Comparison of ENCODE assay signal across 2 cellular contexts in the genomic region with DNA sequence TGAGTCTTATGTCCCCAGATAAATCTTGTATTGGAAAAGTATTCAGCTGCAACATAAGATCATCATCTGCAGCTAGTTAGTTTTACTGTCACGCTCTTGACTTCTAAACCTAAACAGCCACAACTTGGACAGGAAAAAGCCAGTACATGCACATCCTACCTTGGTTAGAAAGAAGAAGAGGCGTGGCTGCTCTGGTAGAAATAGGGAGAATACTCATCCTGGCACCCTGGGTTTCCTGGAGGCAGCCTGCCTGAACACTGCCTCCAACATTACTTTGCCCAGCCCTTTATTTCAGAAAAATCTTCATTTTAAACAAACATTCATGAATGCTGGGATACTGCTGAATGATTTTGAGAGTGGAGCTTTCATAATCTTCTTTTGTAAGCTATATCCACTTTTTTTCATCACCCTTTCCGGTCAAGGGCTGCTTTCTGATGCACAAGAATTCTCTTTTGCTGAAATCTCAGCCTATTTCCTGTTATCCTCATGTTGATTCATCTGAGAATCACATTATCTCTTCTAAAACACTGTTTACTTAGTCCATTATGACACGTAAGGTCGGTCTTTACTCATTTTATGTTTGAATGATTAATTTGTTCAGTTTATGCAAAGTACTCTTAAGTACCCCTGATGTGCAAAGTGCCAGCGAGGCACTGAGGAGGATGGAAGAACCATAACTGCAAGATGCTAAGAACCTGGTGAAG.
TF ChIP-seq lines count a peak whose summit lies in the region.

No MANE protein-coding gene starts in this region.

TF ChIP-seq in A549, 52 proteins besides CTCF, POLR2A, EP300 and RAD21 (continued from another document):
- TF ChIP-seq, protein P1, sequence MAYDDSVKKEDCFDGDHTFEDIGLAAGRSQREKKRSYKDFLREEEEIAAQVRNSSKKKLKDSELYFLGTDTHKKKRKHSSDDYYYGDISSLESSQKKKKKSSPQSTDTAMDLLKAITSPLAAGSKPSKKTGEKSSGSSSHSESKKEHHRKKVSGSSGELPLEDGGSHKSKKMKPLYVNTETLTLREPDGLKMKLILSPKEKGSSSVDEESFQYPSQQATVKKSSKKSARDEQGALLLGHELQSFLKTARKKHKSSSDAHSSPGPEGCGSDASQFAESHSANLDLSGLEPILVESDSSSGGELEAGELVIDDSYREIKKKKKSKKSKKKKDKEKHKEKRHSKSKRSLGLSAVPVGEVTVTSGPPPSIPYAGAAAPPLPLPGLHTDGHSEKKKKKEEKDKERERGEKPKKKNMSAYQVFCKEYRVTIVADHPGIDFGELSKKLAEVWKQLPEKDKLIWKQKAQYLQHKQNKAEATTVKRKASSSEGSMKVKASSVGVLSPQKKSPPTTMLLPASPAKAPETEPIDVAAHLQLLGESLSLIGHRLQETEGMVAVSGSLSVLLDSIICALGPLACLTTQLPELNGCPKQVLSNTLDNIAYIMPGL (CRISPR knock-in tag; IDR thresholded peaks at IDR 0.05; ENCODE audit: borderline replicate concordance) = no peak
- TF ChIP-seq, protein P2, sequence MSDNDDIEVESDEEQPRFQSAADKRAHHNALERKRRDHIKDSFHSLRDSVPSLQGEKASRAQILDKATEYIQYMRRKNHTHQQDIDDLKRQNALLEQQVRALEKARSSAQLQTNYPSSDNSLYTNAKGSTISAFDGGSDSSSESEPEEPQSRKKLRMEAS (IDR thresholded peaks at IDR 0.05) = no peak
- TF ChIP-seq SMC3 (IDR thresholded peaks at IDR 0.05) (no peak), CEBPB (IDR thresholded peaks at IDR 0.05) (no peak), MAZ (IDR thresholded peaks at IDR 0.05; ENCODE audit: borderline replicate concordance, low read depth, low read length) (no peak), HOXB13 (CRISPR knock-in tag; IDR thresholded peaks at IDR 0.05; ENCODE audit: low read depth) (no peak), NPAS2 (CRISPR knock-in tag; IDR thresholded peaks at IDR 0.05; ENCODE audit: borderline replicate concordance) (no peak), ZNF302 (CRISPR knock-in tag; IDR thresholded peaks at IDR 0.05) (no peak), BHLHE40 (IDR thresholded peaks at IDR 0.05; ENCODE audit: low read depth, low read length) (no peak), TP53 (CRISPR knock-in tag; IDR thresholded peaks at IDR 0.05) (no peak)
- TF ChIP-seq, protein P3, sequence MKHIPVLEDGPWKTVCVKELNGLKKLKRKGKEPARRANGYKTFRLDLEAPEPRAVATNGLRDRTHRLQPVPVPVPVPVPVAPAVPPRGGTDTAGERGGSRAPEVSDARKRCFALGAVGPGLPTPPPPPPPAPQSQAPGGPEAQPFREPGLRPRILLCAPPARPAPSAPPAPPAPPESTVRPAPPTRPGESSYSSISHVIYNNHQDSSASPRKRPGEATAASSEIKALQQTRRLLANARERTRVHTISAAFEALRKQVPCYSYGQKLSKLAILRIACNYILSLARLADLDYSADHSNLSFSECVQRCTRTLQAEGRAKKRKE (CRISPR knock-in tag; IDR thresholded peaks at IDR 0.05; ENCODE audit: low read depth) = no peak

TF ChIP-seq in endothelial cell of umbilical vein, 7 proteins besides CTCF, POLR2A, EP300 and RAD21 (continued from another document):
- TF ChIP-seq, protein P2 (IDR thresholded peaks at IDR 0.05; ENCODE audit: insufficient read depth, insufficient read length) = no peak
